Comparison of ENCODE assay signal across 20 cellular contexts in genomic region chr9:120707170-120707569, GRCh38.
"Had no signal": no experiment of that assay in that cellular context is flagged by ENCODE, and none has a peak within 500 bp of the region (broad histone marks: within the 10 kb centered on the region; RNA-seq: fewer than 3 reads in every experiment).

No MANE protein-coding gene starts in this region.

- DNase-seq: colonic mucosa; dermis blood vessel endothelial cell; esophagus squamous epithelium; foreskin fibroblast; glutamatergic neuron; left ventricle myocardium inferior; mesenchymal stem cell; naive B cell; posterior cingulate gyrus; small intestine; stimulated activated CD4-positive, alpha-beta T cell treated with anti-CD3 and anti-CD28 coated beads, Interleukin-12 subunit alpha, Interleukin-12 subunit beta, amount 100 ng/mL, for 4 hours; stimulated activated naive CD4-positive, alpha-beta T cell; stomach; substantia nigra; trophoblast cell had no signal

- H3K4me3 Mint-ChIP-seq: nephron had no signal

- H3K36me3 ChIP-seq: colonic mucosa, gastroesophageal sphincter, left ventricle myocardium inferior, right atrium auricular region, stomach, thoracic aorta had no signal

- H3K9me3 Mint-ChIP-seq: naive B cell, nephron had no signal

- ATAC-seq: gastroesophageal sphincter had no signal

- H3K27ac ChIP-seq: colonic mucosa, gastroesophageal sphincter, left ventricle myocardium inferior, right atrium auricular region, stomach, thoracic aorta had no signal

- H3K4me3 ChIP-seq: colonic mucosa, esophagus squamous epithelium, gastroesophageal sphincter, left ventricle myocardium inferior, lung, right atrium auricular region, stomach, thoracic aorta had no signal

- H3K27me3 Mint-ChIP-seq: naive B cell had no signal

- H3K36me3 Mint-ChIP-seq: naive B cell had no signal

- H3K9me3 ChIP-seq: colonic mucosa, esophagus squamous epithelium, gastroesophageal sphincter, left ventricle myocardium inferior, right atrium auricular region, stomach, thoracic aorta had no signal

- H3K27me3 ChIP-seq: colonic mucosa, esophagus squamous epithelium, gastroesophageal sphincter, right atrium auricular region, stomach had no signal
